16 cellular contexts compared by ENCODE assay signal in the genomic region with DNA sequence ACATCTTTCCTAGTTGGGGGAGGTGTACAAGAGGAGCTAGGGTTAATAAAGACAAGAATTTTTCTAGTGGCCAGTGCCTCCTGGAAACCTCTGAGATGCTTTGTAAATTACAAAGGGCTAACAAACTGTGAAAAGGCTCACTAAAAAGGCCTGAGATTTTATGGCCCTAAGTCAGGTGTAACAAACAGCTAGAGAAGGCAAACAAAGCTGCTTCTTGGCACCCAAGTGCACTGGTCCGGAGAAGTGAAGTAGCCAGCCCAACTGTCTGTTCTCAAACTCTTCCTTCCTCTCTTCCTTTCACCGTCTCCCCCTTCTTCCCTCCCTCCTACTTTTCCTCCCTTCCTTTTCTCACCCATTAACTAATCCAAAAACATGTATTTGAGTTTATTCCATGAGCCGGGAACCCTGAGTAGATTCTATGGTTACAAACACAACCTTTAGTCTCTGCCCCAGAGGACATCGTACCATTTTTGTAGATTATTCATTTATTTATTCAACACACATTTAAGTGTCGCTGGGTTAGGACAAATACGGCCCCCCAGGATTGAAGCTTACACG.
DNase-seq lines count a peak whose midpoint lies in the region; ATAC-seq, FAIRE-seq and TF ChIP-seq lines count a peak whose summit lies in the region.
"Had no signal": no experiment of that assay in that cellular context is flagged by ENCODE, and none has a peak within 500 bp of the region (broad histone marks: within the 10 kb centered on the region; RNA-seq: fewer than 3 reads in every experiment).

No MANE protein-coding gene starts in this region.

- DNase-seq in chondrocyte (ENCODE audit: low spot score) (no peak), left lung (no peak), small intestine (peak; percentile 18), germinal center (ENCODE audit: low spot score) (no peak), glomerular visceral epithelial cell (ENCODE audit: extremely low spot score) (no peak), HuH-7 (ENCODE audit: low spot score) (no peak)
- DNase-seq in stimulated activated naive CD8-positive, alpha-beta T cell treated with anti-CD3 and anti-CD28 coated beads, Interleukin-15, Interleukin-2, amounts not matched to agents 100 U/mL and 50 U/mL, for 24 hours = no peak
- DNase-seq: activated CD4-positive, alpha-beta T cell treated with anti-CD3 and anti-CD28 coated beads for 4 hours; DND-41; NCI-H1930; NCI-H524 treated with DMSO at 0.1 percent for 48 hours had no signal

- no peaks in the 10 kb centered on the region for H3K27me3 ChIP-seq in left lung
- H3K27me3 ChIP-seq in small intestine (ENCODE audit: control insufficient read depth in 2 of 2, insufficient read depth in 2 of 2, low read length in 2 of 2) = peaks cover 0 to 4% of the 10 kb centered on the region in 2 donors
- H3K27me3 ChIP-seq: neural progenitor cell had no signal

- 16 to 43% (median 27%) methylated on average over 7 of the region's 7 CpGs for WGBS in small intestine, 3 donors

- ATAC-seq in left lung = no peak
- no peak for ATAC-seq in stimulated activated naive CD8-positive, alpha-beta T cell treated with anti-CD3 and anti-CD28 coated beads, Interleukin-15, Interleukin-2, amounts not matched to agents 100 U/mL and 50 U/mL, for 24 hours
- ATAC-seq: Panc1 had no signal

- H3K9me3 Mint-ChIP-seq in chondrocyte (ENCODE audit: low read depth) = no peaks in the 10 kb centered on the region
- H3K9me3 Mint-ChIP-seq: activated naive CD4-positive, alpha-beta T cell treated with anti-CD3 and anti-CD28 coated beads, Interleukin-2, amount 50 U/mL, for 24 hours; neural progenitor cell had no signal

- peaks cover 11% of the 10 kb centered on the region; the same call in 1 of the 2 replicates for H3K4me1 ChIP-seq in HEK293 (ENCODE audit: control insufficient read depth, insufficient read depth, low read length)
- H3K4me1 ChIP-seq in left lung = peaks cover 0 to 12% of the 10 kb centered on the region in 2 donors
- no peaks in the 10 kb centered on the region for H3K4me1 ChIP-seq in small intestine (ENCODE audit: control insufficient read depth in 2 of 2, insufficient read depth in 1 of 2, low read depth in 1 of 2, low read length in 1 of 2)

- no peak overlapping the region for H3K27ac ChIP-seq in HEK293 (ENCODE audit: extremely low read depth, low read depth, low read length)
- H3K27ac ChIP-seq in left lung = peak overlapping the region; percentile 3 to 17
- peak overlapping the region in 1 of 2 donors; percentile 46 for H3K27ac ChIP-seq in small intestine (ENCODE audit: low read depth in 1 of 2, low read length in 1 of 2)
- H3K27ac ChIP-seq: neural progenitor cell had no signal

- no peaks in the 10 kb centered on the region for H3K36me3 Mint-ChIP-seq in chondrocyte (ENCODE audit: low read depth)
- H3K36me3 Mint-ChIP-seq: activated naive CD4-positive, alpha-beta T cell treated with anti-CD3 and anti-CD28 coated beads, Interleukin-2, amount 50 U/mL, for 24 hours; neural progenitor cell had no signal

- H3K36me3 ChIP-seq in HEK293 (ENCODE audit: control insufficient read depth in 2 of 2, insufficient read depth in 1 of 2, low read length in 2 of 2) (no peaks in the 10 kb centered on the region), left lung (no peaks in the 10 kb centered on the region), small intestine (ENCODE audit: control insufficient read depth in 2 of 2, insufficient read depth in 2 of 2, low read length in 2 of 2) (no peaks in the 10 kb centered on the region)
- H3K36me3 ChIP-seq: neural progenitor cell had no signal

- no peak for TF ChIP-seq CTCF in HEK293 (tag by site-specific recombination; IDR thresholded peaks at IDR 0.05)
- TF ChIP-seq CTCF in chondrocyte (IDR thresholded peaks at IDR 0.05) = no peak
- no peak for TF ChIP-seq CTCF in left lung (IDR thresholded peaks at IDR 0.05)

- H3K4me3 ChIP-seq in HEK293 (ENCODE audit: low read depth, low read length) = no peak overlapping the region
- no peak overlapping the region for H3K4me3 ChIP-seq in left lung
- H3K4me3 ChIP-seq in small intestine (ENCODE audit: low read depth in 1 of 2, low read length in 2 of 2) = no peak overlapping the region
- H3K4me3 ChIP-seq: neural progenitor cell had no signal

- intact Hi-C loops in left lung (cut with DNase I) = no loop called here

- POLR2A ChIA-PET in HEK293 (lab: Yijun Ruan, JAX) = interaction anchor here (0.6 kb wide), 1 partner anchor 173 kb away, joined by 4 read pairs; no protein-coding TSS in a partner anchor

- H3K27ac Mint-ChIP-seq in chondrocyte (ENCODE audit: unreplicated experiment) = peak overlapping the region; percentile 94
- H3K27ac Mint-ChIP-seq: activated naive CD4-positive, alpha-beta T cell treated with anti-CD3 and anti-CD28 coated beads, Interleukin-2, amount 50 U/mL, for 24 hours; neural progenitor cell; T-helper 1 cell treated with Interleukin-12 subunit alpha and Interleukin-12 subunit beta and Interleukin-4 antibody, amounts not matched to agents 30 μg/mL and 1 μg/mL, for 36 hours had no signal

- H3K9me3 ChIP-seq in HEK293 (ENCODE audit: control insufficient read depth, insufficient read depth, low read depth, low read length) = no peaks in the 10 kb centered on the region
- no peaks in the 10 kb centered on the region for H3K9me3 ChIP-seq in left lung
- H3K9me3 ChIP-seq in small intestine (ENCODE audit: control insufficient read depth, low read depth) = no peaks in the 10 kb centered on the region

- no peak for FAIRE-seq in small intestine (lab: Jason Lieb, UNC)

- H3K4me3 Mint-ChIP-seq in chondrocyte (ENCODE audit: unreplicated experiment) = peak overlapping the region; percentile 39
- H3K4me3 Mint-ChIP-seq: activated naive CD4-positive, alpha-beta T cell treated with anti-CD3 and anti-CD28 coated beads, Interleukin-2, amount 50 U/mL, for 24 hours; neural progenitor cell; T-helper 1 cell treated with Interleukin-12 subunit alpha and Interleukin-12 subunit beta and Interleukin-4 antibody, amounts not matched to agents 30 μg/mL and 1 μg/mL, for 36 hours had no signal

- H3K27me3 Mint-ChIP-seq in chondrocyte (ENCODE audit: low read depth) = peaks cover 4% of the 10 kb centered on the region

- peaks cover 23% of the 10 kb centered on the region for H3K4me1 Mint-ChIP-seq in chondrocyte (ENCODE audit: low read depth)
- H3K4me1 Mint-ChIP-seq: activated naive CD4-positive, alpha-beta T cell treated with anti-CD3 and anti-CD28 coated beads, Interleukin-2, amount 50 U/mL, for 24 hours had no signal

- CTCF ChIA-PET in HEK293 (lab: Yijun Ruan, JAX) = interaction anchor here (0.7 to 1.6 kb wide), 4 partner anchors 10 to 197 kb away, joined by 3 to 6 read pairs (median 3); no protein-coding TSS in a partner anchor

TF ChIP-seq in HEK293, 187 proteins besides CTCF, POLR2A, EP300 and RAD21:
- TF ChIP-seq ZNF670 (tag by site-specific recombination; IDR thresholded peaks at IDR 0.05; ENCODE audit: low read depth) (no peak), FEZF1 (tag by site-specific recombination; IDR thresholded peaks at IDR 0.05) (peak; percentile 75), ZNF146 (tag by site-specific recombination; IDR thresholded peaks at IDR 0.05) (peak; percentile 83), ZNF366 (tag by site-specific recombination; conservative IDR thresholded peaks at IDR 0.05) (peak; percentile 14; the same call in 1 of the 2 replicates), ZNF768 (tag by site-specific recombination; IDR thresholded peaks at IDR 0.05) (no peak)
